In genomic region chr2:36556847-36557246, GRCh38 we compare ENCODE assay signal across 22 cellular contexts. TPM values are rescaled to one million over a fixed set of nuclear protein-coding genes. Genes with fewer than 3 reads are reported as not detected.
A peak's percentile ranks its signal among the peaks of the same experiment; 100 is the strongest.
DNase-seq lines count a peak whose midpoint lies in the region; ATAC-seq, FAIRE-seq and TF ChIP-seq lines count a peak whose summit lies in the region.
"Had no signal": no experiment of that assay in that cellular context is flagged by ENCODE, and none has a peak within 500 bp of the region (broad histone marks: within the 10 kb centered on the region; RNA-seq: fewer than 3 reads in every experiment).

No MANE protein-coding gene starts in this region.

- TF ChIP-seq CTCF in A549 (IDR thresholded peaks at IDR 0.05) (no peak), astrocyte (IDR thresholded peaks at IDR 0.05; ENCODE audit: insufficient read depth, low read depth, low read length) (no peak), fibroblast of villous mesenchyme (IDR thresholded peaks at IDR 0.05; ENCODE audit: insufficient read depth, low read depth, low read length) (no peak), GM10266 (IDR thresholded peaks at IDR 0.05; ENCODE audit: control insufficient read depth, insufficient read depth, low read depth, missing control alignments) (no peak)

- H3K9ac ChIP-seq in astrocyte (ENCODE audit: low read length): no peak overlapping the region

- no peaks in the 10 kb centered on the region for H3K9me3 ChIP-seq in A549
- no peaks in the 10 kb centered on the region for H3K9me3 ChIP-seq in astrocyte (ENCODE audit: insufficient read depth, low read depth, low read length)
- H3K9me3 ChIP-seq: body of pancreas, Peyer's patch, upper lobe of right lung had no signal

- no peaks in the 10 kb centered on the region for H3K27me3 ChIP-seq in astrocyte (ENCODE audit: insufficient read depth, low read length)
- H3K27me3 ChIP-seq: body of pancreas, Peyer's patch, upper lobe of right lung had no signal

- peaks cover 27% of the 10 kb centered on the region for H3K4me1 Mint-ChIP-seq in astrocyte (ENCODE audit: low read depth, unreplicated experiment)

- WGBS in A549 (ENCODE audit: missing lambda C conversion rate): 4% methylated on average over 1 of the region's 1 CpG

- POLR2A ChIA-PET in A549 (lab: Yijun Ruan, JAX): interaction anchor here (1.1 kb wide), 1 partner anchor 95 kb away, joined by 3 read pairs; no protein-coding TSS in a partner anchor

- no peaks in the 10 kb centered on the region for H3K9me3 Mint-ChIP-seq in astrocyte (ENCODE audit: unreplicated experiment)
- H3K9me3 Mint-ChIP-seq: natural killer cell treated with Interleukin-12 subunit alpha and Interleukin-12 subunit beta and Interleukin-15 and Interleukin-18, amount 100 ng/mL, for 72 hours had no signal

- H3K4me3 ChIP-seq in A549: no peak overlapping the region
- no peak overlapping the region for H3K4me3 ChIP-seq in astrocyte (ENCODE audit: insufficient read depth, low read depth, low read length)
- H3K4me3 ChIP-seq in fibroblast of villous mesenchyme (ENCODE audit: low read depth, low read length): no peak overlapping the region
- H3K4me3 ChIP-seq: body of pancreas, Peyer's patch, upper lobe of right lung had no signal

- CTCF ChIA-PET in A549 (lab: Yijun Ruan, JAX): interaction anchor here (0.8 to 2.3 kb wide), 7 partner anchors 13 to 204 kb away, joined by 3 to 8 read pairs (median 4); no protein-coding TSS in a partner anchor

- H3K4me2 ChIP-seq in A549 (peak overlapping the region; percentile 20; the same call in 2 of the 3 replicates), astrocyte (ENCODE audit: low read length) (peak overlapping the region; percentile 38)

- no peak for TF ChIP-seq EP300 in A549 (IDR thresholded peaks at IDR 0.05)

- DNase-seq in A549 (ENCODE audit: low read depth in 1 of 2, low spot score in 1 of 2): no peak
- DNase-seq in HCEC 1CT: peak; percentile 79
- peak; percentile 76 for DNase-seq in astrocyte (ENCODE audit: low read depth)
- DNase-seq in fibroblast of villous mesenchyme (ENCODE audit: low read depth): peak; percentile 30
- no peak for DNase-seq in GM10266 (ENCODE audit: extremely low spot score)
- DNase-seq in SIG-M5 treated with dmso at 0.1 percent for 504 hours (lab: John Stamatoyannopoulos, UW; ENCODE audit: unreplicated experiment): no peak
- no peak for DNase-seq in AML-193 (lab: John Stamatoyannopoulos, UW)
- DNase-seq in SIG-M5 (lab: John Stamatoyannopoulos, UW): no peak
- DNase-seq: 8988T; activated CD4-positive, alpha-beta T cell treated with anti-CD3 and anti-CD28 coated beads, Interleukin-2, amount 50 U/mL, for 1 hour; activated naive CD4-positive, alpha-beta T cell; body of pancreas; hypothalamus; kidney glomerular epithelial cell; mesendoderm; NCI-H1092 treated with DMSO at 0.1 percent for 48 hours; NCI-H2171 treated with DMSO at 0.1 percent for 48 hours; Peyer's patch; stimulated activated naive CD4-positive, alpha-beta T cell; upper lobe of right lung had no signal

- H3K27ac ChIP-seq in A549 (peak overlapping the region; percentile 4 to 12; a peak in 3 of 6 replicates), astrocyte (ENCODE audit: low read depth, low read length) (peak overlapping the region; percentile 73)
- H3K27ac ChIP-seq: body of pancreas, Peyer's patch, upper lobe of right lung had no signal

- peaks cover 24% of the 10 kb centered on the region for H3K36me3 ChIP-seq in astrocyte (ENCODE audit: insufficient read depth, low read length)

- H2AFZ ChIP-seq in astrocyte (ENCODE audit: low read depth, low read length): no peak overlapping the region

- no peaks in the 10 kb centered on the region for H4K20me1 ChIP-seq in astrocyte (ENCODE audit: insufficient read depth, low read length)

- no peak overlapping the region for H3K27ac Mint-ChIP-seq in astrocyte (ENCODE audit: unreplicated experiment)
- H3K27ac Mint-ChIP-seq: natural killer cell treated with Interleukin-12 subunit alpha and Interleukin-12 subunit beta and Interleukin-15 and Interleukin-18, amount 100 ng/mL, for 72 hours had no signal

- no peak for TF ChIP-seq RAD21 in A549 (conservative IDR thresholded peaks at IDR 0.05 in 1 of 2, IDR thresholded peaks at IDR 0.05 in 1 of 2)

- no peak overlapping the region for H3K4me3 Mint-ChIP-seq in astrocyte (ENCODE audit: unreplicated experiment)
- H3K4me3 Mint-ChIP-seq: natural killer cell treated with Interleukin-12 subunit alpha and Interleukin-12 subunit beta and Interleukin-15 and Interleukin-18, amount 100 ng/mL, for 72 hours had no signal

- peaks cover 40% of the 10 kb centered on the region for H3K4me1 ChIP-seq in A549
- peaks cover 29% of the 10 kb centered on the region for H3K4me1 ChIP-seq in astrocyte (ENCODE audit: insufficient read depth, low read length)
- H3K4me1 ChIP-seq: body of pancreas, Peyer's patch had no signal

- TF ChIP-seq POLR2A in A549 (IDR thresholded peaks at IDR 0.05; ENCODE audit: low read length): no peak

- peaks cover 35% of the 10 kb centered on the region for H3K79me2 ChIP-seq in astrocyte (ENCODE audit: insufficient read depth, low read length)

- H3K27me3 Mint-ChIP-seq in astrocyte (ENCODE audit: low read depth, unreplicated experiment): no peaks in the 10 kb centered on the region
- H3K27me3 Mint-ChIP-seq: natural killer cell treated with Interleukin-12 subunit alpha and Interleukin-12 subunit beta and Interleukin-15 and Interleukin-18, amount 100 ng/mL, for 72 hours had no signal

- peaks cover 3% of the 10 kb centered on the region for H3K36me3 Mint-ChIP-seq in astrocyte (ENCODE audit: low read depth, unreplicated experiment)

- peak in 1 of 2 experiments; percentile 1; a peak in 2 of 6 replicates for ATAC-seq in A549
- ATAC-seq: body of pancreas; esophagus mucosa; natural killer cell treated with Interleukin-12 subunit alpha and Interleukin-12 subunit beta and Interleukin-15 and Interleukin-18, amount 100 ng/mL, for 72 hours; upper lobe of right lung had no signal

- FAIRE-seq in A549 (lab: Jason Lieb, UNC): no peak
- FAIRE-seq in astrocyte (lab: Jason Lieb, UNC): peak; percentile 77

TF ChIP-seq in A549, 52 proteins besides CTCF, POLR2A, EP300 and RAD21:
- TF ChIP-seq JUNB (IDR thresholded peaks at IDR 0.05): no peak
- no peak for TF ChIP-seq FOSL2 (IDR thresholded peaks at IDR 0.05)
- peak; percentile 28; the same call in 1 of the 2 replicates for TF ChIP-seq FOSL2 (CRISPR knock-in tag; IDR thresholded peaks at IDR 0.05)
- no peak for TF ChIP-seq HEYL (CRISPR knock-in tag; IDR thresholded peaks at IDR 0.05)

RNA-seq across cellular contexts. Expression of gene FEZ2, which starts 41.1 kb away (rescaled TPM):
- polyA plus RNA-seq in A549 (2011; rRNA removed): 92.1 and 124 TPM in 2 replicates
- 23.9 and 28.0 TPM in 2 replicates for polyA plus RNA-seq in A549 (2012; cell fraction: cytosol; rRNA removed)
- polyA plus RNA-seq in A549 (2012; cell fraction: nucleus; rRNA removed): 11.2 and 21.3 TPM in 2 replicates
- polyA plus RNA-seq in A549 (2017; fragmentation: RNase III; extraction: RNeasy Plus Mini Kit Qiagen cat#74134 plus additional on column Dnase treatment): 52.5 to 64.4 TPM (median 56.5 TPM) in 3 replicates
- 19.5 and 20.3 TPM in 2 replicates for polyA minus RNA-seq in A549 (2011; rRNA and poly(A)+ RNA removed)
- total RNA-seq in astrocyte: 43.2 and 45.0 TPM in 2 replicates
- total RNA-seq in fibroblast of villous mesenchyme: 53.1 and 56.6 TPM in 2 replicates

Comparison
In these comparisons a context has a peak if more than half of its experiments do, and no peak if none do; other contexts are left out.
1. DNase-seq: peak in HCEC 1CT (single experiment), astrocyte (single experiment) and fibroblast of villous mesenchyme (single experiment); none in A549 (0 of 2), GM10266 (single experiment), SIG-M5 treated with dmso at 0.1 percent for 504 hours (single experiment), AML-193 (0 of 2) and SIG-M5 (single experiment).